Comparison of ENCODE assay signal across 8 cellular contexts in the genomic region with DNA sequence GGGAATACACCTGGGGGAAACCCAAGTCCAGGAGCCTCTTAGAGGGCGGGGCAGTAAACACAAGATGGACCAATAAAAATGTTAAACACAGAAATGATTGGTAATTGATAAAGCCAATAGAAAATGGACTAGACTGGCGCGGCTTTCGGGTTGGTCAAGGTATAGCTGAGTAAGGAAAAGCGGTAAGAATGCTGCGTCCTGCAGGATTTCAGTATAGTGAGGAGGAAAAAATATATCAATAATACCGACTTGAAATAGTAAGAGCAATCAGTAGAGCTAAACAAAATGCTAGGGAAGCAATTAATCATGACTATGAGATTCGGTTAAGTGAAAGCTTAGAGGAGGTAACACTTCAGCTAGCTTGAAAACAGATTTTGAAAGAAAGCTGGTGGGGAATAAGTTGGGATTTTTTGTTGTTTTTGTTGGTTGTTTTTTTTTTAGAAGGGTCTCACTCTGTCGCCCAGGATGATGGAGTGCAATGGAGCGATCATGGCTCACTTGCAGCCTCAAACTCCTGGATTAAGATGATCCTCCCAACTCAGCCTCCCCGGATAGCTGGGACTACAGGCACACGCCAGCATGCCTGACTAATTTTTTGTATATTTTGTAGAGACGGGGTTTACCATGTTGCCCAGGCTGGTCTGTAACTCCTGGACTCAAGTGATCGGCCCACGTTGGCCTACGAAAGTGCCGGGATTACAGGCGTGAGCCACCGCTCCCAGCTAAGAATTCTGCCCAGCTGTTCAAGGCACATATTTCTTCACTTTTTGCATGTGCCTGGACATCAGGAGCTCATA. TPM values are rescaled to one million over a fixed set of nuclear protein-coding genes. Genes with fewer than 3 reads are reported as not detected.
DNase-seq lines count a peak whose midpoint lies in the region; ATAC-seq and TF ChIP-seq lines count a peak whose summit lies in the region.

No MANE protein-coding gene starts in this region.

- H3F3A ChIP-seq in neural progenitor cell (ENCODE audit: low read depth): peaks cover 24% of the 10 kb centered on the region

- ATAC-seq in GM18505 (IDR thresholded peaks at IDR 0.05; ENCODE audit: unreplicated experiment): no peak

- H3K4me3 ChIP-seq in ACC112 (ENCODE audit: low read depth, low read length) (peak overlapping the region; percentile 81), neural progenitor cell (peak overlapping the region; percentile 36)
- peak overlapping the region; percentile 79 for H3K4me3 ChIP-seq in Jurkat, Clone E6-1 (ENCODE audit: low read length)
- H3K4me3 ChIP-seq in effector memory CD4-positive, alpha-beta T cell (ENCODE audit: insufficient read depth, low read depth, low read length, poor library complexity, severe bottlenecking): peak overlapping the region; percentile 33

- peaks cover 3% of the 10 kb centered on the region for H3K9me3 Mint-ChIP-seq in neural progenitor cell
- H3K9me3 Mint-ChIP-seq in HFFc6: no peaks in the 10 kb centered on the region

- H3K36me3 ChIP-seq in ACC112 (ENCODE audit: insufficient read depth, low read length) (no peaks in the 10 kb centered on the region), neural progenitor cell (no peaks in the 10 kb centered on the region)
- no peaks in the 10 kb centered on the region for H3K36me3 ChIP-seq in effector memory CD4-positive, alpha-beta T cell (ENCODE audit: control insufficient read depth, insufficient read depth, low read length)

- TF ChIP-seq POLR2A in GM18505 (IDR thresholded peaks at IDR 0.05; ENCODE audit: borderline replicate concordance, extremely low read depth, insufficient read depth, insufficient read length): no peak

- peak overlapping the region; percentile 61 for H3K4me2 ChIP-seq in neural progenitor cell

- H3K36me3 Mint-ChIP-seq in neural progenitor cell (no peaks in the 10 kb centered on the region), HFFc6 (ENCODE audit: low read depth) (no peaks in the 10 kb centered on the region)

- no peak overlapping the region for H2AFZ ChIP-seq in ACC112 (ENCODE audit: low read length, unreplicated experiment)
- H2AFZ ChIP-seq in neural progenitor cell (replicated peaks): peak overlapping the region; percentile 27

- DNase-seq in Jurkat, Clone E6-1 (ENCODE audit: low read depth, low spot score): no peak
- no peak for DNase-seq in effector memory CD4-positive, alpha-beta T cell
- DNase-seq in neural progenitor cell (ENCODE audit: low spot score): no peak
- DNase-seq in SIG-M5 (lab: John Stamatoyannopoulos, UW): no peak
- DNase-seq in HFFc6: no peak
- no peak for DNase-seq in cerebellar nuclear complex (lab: John Stamatoyannopoulos, UW)

- H3K27me3 Mint-ChIP-seq in neural progenitor cell (ENCODE audit: insufficient read depth, low read depth): peaks cover 13% of the 10 kb centered on the region
- peaks cover 2% of the 10 kb centered on the region; the same call in 1 of the 2 replicates for H3K27me3 Mint-ChIP-seq in HFFc6 (ENCODE audit: insufficient read depth)

- H3K27me3 ChIP-seq in ACC112 (ENCODE audit: insufficient read depth, low read length) (no peaks in the 10 kb centered on the region), neural progenitor cell (peaks cover 15% of the 10 kb centered on the region)
- no peaks in the 10 kb centered on the region for H3K27me3 ChIP-seq in effector memory CD4-positive, alpha-beta T cell (replicated peaks; ENCODE audit: control insufficient read depth, insufficient read depth, low read length, poor library complexity, severe bottlenecking)

- H3K4me3 Mint-ChIP-seq in neural progenitor cell (no peak overlapping the region), HFFc6 (no peak overlapping the region)

- H3K4me1 ChIP-seq in ACC112 (ENCODE audit: control insufficient read depth, insufficient read depth, low read length, unreplicated experiment) (no peaks in the 10 kb centered on the region), neural progenitor cell (peaks cover 10% of the 10 kb centered on the region)
- peaks cover 13% of the 10 kb centered on the region for H3K4me1 ChIP-seq in effector memory CD4-positive, alpha-beta T cell (ENCODE audit: control insufficient read depth, insufficient read depth, low read length, poor library complexity, severe bottlenecking)

- TF ChIP-seq CTCF in neural progenitor cell (IDR thresholded peaks at IDR 0.05): no peak
- TF ChIP-seq CTCF in HFFc6 (IDR thresholded peaks at IDR 0.05): no peak

- H3K79me2 ChIP-seq in ACC112 (ENCODE audit: control insufficient read depth, insufficient read depth, low read length, unreplicated experiment) (no peaks in the 10 kb centered on the region), neural progenitor cell (ENCODE audit: low read depth) (peaks cover 10% of the 10 kb centered on the region)

- H4K20me1 ChIP-seq in neural progenitor cell (ENCODE audit: low read depth): peaks cover 8% of the 10 kb centered on the region

- H3K27ac Mint-ChIP-seq in neural progenitor cell: no peak overlapping the region
- no peak overlapping the region for H3K27ac Mint-ChIP-seq in HFFc6

- H3K4me1 Mint-ChIP-seq in neural progenitor cell: peaks cover 3% of the 10 kb centered on the region
- no peaks in the 10 kb centered on the region for H3K4me1 Mint-ChIP-seq in HFFc6 (ENCODE audit: low read depth)

- no peak overlapping the region for H3K9ac ChIP-seq in neural progenitor cell

- no peak overlapping the region for H3K27ac ChIP-seq in ACC112 (ENCODE audit: low read depth, low read length)
- H3K27ac ChIP-seq in effector memory CD4-positive, alpha-beta T cell (ENCODE audit: insufficient read depth, low read length, poor library complexity, severe bottlenecking): peak overlapping the region; percentile 68
- H3K27ac ChIP-seq in neural progenitor cell: no peak overlapping the region

- no peaks in the 10 kb centered on the region for H3K9me3 ChIP-seq in effector memory CD4-positive, alpha-beta T cell (ENCODE audit: control insufficient read depth, low read length)
- H3K9me3 ChIP-seq in neural progenitor cell (ENCODE audit: low read depth): no peaks in the 10 kb centered on the region

RNA-seq across cellular contexts. Expression of a gene that starts 0.7 kb away (rescaled TPM):
- 5.0 TPM for polyA plus RNA-seq in Jurkat, Clone E6-1 (2012; ENCODE audit: insufficient read depth, insufficient read length)
- 10.5 and 14.9 TPM in 2 replicates for total RNA-seq in neural progenitor cell (ENCODE audit: low replicate concordance)
- 1 to 10 TPM in 2 of 6 experiments, under 1 TPM in 4; 0.54 to 1.4 (median 0.82) TPM for total RNA-seq in HFFc6 (2021; fragmentation: NEBNext Ultra II Directional; extraction: Animal tissue kit (Norgen Biotek cat#: 25700))

RNA-seq across cellular contexts. Expression of a gene that starts 8.2 kb away (rescaled TPM):
- 3.9 TPM for polyA plus RNA-seq in Jurkat, Clone E6-1 (2012; ENCODE audit: insufficient read depth, insufficient read length)
- total RNA-seq in neural progenitor cell (ENCODE audit: low replicate concordance): 1.7 TPM in 2 replicates
- 1 to 10 TPM; 1.3 to 2.4 (median 1.7) TPM for total RNA-seq in HFFc6 (2021; fragmentation: NEBNext Ultra II Directional; extraction: Animal tissue kit (Norgen Biotek cat#: 25700))

RNA-seq across cellular contexts. Expression of a gene that starts 8.4 kb away (rescaled TPM):
- 14.6 TPM for polyA plus RNA-seq in Jurkat, Clone E6-1 (2012; ENCODE audit: insufficient read depth, insufficient read length)
- total RNA-seq in neural progenitor cell (ENCODE audit: low replicate concordance): 3.1 and 5.8 TPM in 2 replicates
- 10 to 100 TPM; 11.1 to 12.9 (median 12.4) TPM for total RNA-seq in HFFc6 (2021; fragmentation: NEBNext Ultra II Directional; extraction: Animal tissue kit (Norgen Biotek cat#: 25700))

RNA-seq across cellular contexts. Expression of a gene that starts 30.0 kb away (rescaled TPM):
- polyA plus RNA-seq in Jurkat, Clone E6-1 (2012; ENCODE audit: insufficient read depth, insufficient read length): 1,051 TPM
- total RNA-seq in neural progenitor cell (ENCODE audit: low replicate concordance): 477 and 653 TPM in 2 replicates
- total RNA-seq in HFFc6 (2021; fragmentation: NEBNext Ultra II Directional; extraction: Animal tissue kit (Norgen Biotek cat#: 25700)): 1,000 to 10,000 TPM in 3 of 6 experiments, 100 to 1,000 TPM in 3; 798 to 1,123 (median 999) TPM

RNA-seq across cellular contexts. Expression of a gene that starts 59.0 kb away (rescaled TPM):
- 214 TPM for polyA plus RNA-seq in Jurkat, Clone E6-1 (2012; ENCODE audit: insufficient read depth, insufficient read length)
- total RNA-seq in neural progenitor cell (ENCODE audit: low replicate concordance): 129 and 167 TPM in 2 replicates
- total RNA-seq in HFFc6 (2021; fragmentation: NEBNext Ultra II Directional; extraction: Animal tissue kit (Norgen Biotek cat#: 25700)): 100 to 1,000 TPM; 105 to 125 (median 119) TPM
